ENCODE assay signal across 1 cellular context in the genomic region with DNA sequence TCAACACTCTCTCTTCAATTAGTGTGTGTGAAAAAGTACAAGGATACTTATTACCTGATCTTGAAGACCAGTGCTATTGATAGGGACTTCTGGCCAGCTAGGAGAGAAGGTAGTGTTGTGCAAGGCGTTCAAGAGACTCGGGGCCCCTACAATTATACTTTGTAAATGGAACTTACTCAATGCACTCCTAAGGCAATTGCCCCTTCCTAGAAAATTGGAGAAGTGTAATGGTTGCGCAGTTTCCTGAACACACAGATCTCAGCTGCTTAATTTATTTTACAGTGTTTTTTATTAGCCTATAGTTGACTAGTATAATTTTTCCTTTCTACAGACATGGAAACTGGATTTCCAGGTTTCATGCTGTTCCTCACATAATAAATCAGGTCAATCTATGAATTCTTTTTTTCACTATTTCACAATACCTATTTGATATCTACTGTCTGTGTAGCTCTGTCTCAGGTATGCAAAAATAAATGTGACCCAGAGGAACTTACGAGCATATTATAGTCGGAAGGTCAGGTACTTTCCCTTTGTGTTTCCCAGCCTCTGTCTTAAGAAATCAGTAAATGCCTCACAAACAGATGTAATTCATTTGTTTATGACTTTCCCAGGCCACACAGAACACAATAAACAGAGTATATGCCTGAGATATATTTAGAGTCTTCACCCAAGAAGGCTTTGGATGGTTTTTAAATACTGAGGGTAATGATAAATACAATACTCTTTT.
TF ChIP-seq lines count a peak whose summit lies in the region.

No MANE protein-coding gene starts in this region.

TF ChIP-seq in SK-N-SH treated with all-trans-retinoic acid at 6 μM for 48 hours, 23 proteins besides CTCF, POLR2A, EP300 and RAD21 (continued from another document):
- TF ChIP-seq, protein P1, sequence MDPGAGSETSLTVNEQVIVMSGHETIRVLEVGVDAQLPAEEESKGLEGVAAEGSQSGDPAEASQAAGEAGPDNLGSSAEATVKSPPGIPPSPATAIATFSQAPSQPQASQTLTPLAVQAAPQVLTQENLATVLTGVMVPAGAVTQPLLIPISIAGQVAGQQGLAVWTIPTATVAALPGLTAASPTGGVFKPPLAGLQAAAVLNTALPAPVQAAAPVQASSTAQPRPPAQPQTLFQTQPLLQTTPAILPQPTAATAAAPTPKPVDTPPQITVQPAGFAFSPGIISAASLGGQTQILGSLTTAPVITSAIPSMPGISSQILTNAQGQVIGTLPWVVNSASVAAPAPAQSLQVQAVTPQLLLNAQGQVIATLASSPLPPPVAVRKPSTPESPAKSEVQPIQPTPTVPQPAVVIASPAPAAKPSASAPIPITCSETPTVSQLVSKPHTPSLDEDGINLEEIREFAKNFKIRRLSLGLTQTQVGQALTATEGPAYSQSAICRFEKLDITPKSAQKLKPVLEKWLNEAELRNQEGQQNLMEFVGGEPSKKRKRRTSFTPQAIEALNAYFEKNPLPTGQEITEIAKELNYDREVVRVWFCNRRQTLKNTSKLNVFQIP (CRISPR knock-in tag; IDR thresholded peaks at IDR 0.05; ENCODE audit: borderline replicate concordance, low read depth) = no peak
